14 cellular contexts compared by ENCODE assay signal in genomic region chr6:78530208-78530607, GRCh38.
"Had no signal": no experiment of that assay in that cellular context is flagged by ENCODE, and none has a peak within 500 bp of the region (broad histone marks: within the 10 kb centered on the region; RNA-seq: fewer than 3 reads in every experiment).

No MANE protein-coding gene starts in this region.

- H3K4me1 ChIP-seq: ascending aorta, spleen, upper lobe of left lung had no signal

- H3K36me3 ChIP-seq: ascending aorta, spleen, upper lobe of left lung had no signal

- H3K27ac ChIP-seq: ascending aorta, spleen, upper lobe of left lung had no signal

- H3K4me3 ChIP-seq: ascending aorta, spleen, upper lobe of left lung had no signal

- H3K27me3 Mint-ChIP-seq: dendritic cell treated with granulocyte-macrophage colony-stimulating factor and Interleukin-4, amounts not matched to agents 40 ng/mL and 50 ng/mL, for 4 days; stimulated activated naive CD8-positive, alpha-beta T cell treated with anti-CD3 and anti-CD28 coated beads, Interleukin-15, amount 100 ng/mL, for 72 hours had no signal

- H3K4me3 Mint-ChIP-seq: dendritic cell treated with granulocyte-macrophage colony-stimulating factor and Interleukin-4, amounts not matched to agents 40 ng/mL and 50 ng/mL, for 4 days; stimulated activated naive CD8-positive, alpha-beta T cell treated with anti-CD3 and anti-CD28 coated beads, Interleukin-15, amount 100 ng/mL, for 72 hours had no signal

- ATAC-seq: left ventricle myocardium superior; sciatic nerve; stimulated activated naive CD8-positive, alpha-beta T cell treated with anti-CD3 and anti-CD28 coated beads, Interleukin-15, amount 100 ng/mL, for 72 hours had no signal

- H3K27ac Mint-ChIP-seq: dendritic cell treated with granulocyte-macrophage colony-stimulating factor and Interleukin-4, amounts not matched to agents 40 ng/mL and 50 ng/mL, for 4 days; stimulated activated naive CD8-positive, alpha-beta T cell treated with anti-CD3 and anti-CD28 coated beads, Interleukin-15, amount 100 ng/mL, for 72 hours had no signal

- DNase-seq: activated CD4-positive, alpha-beta T cell treated with anti-CD3 and anti-CD28 coated beads, Interleukin-2, amount 50 U/mL, for 4 hours; activated CD4-positive, CD25-positive, alpha-beta regulatory T cell treated with anti-CD3 and anti-CD28 coated beads, Interleukin-2, amount 50 U/mL, for 72 hours; activated naive CD4-positive, alpha-beta T cell treated with Interleukin-2 at 50 U/mL for 16 hours; activated T-cell treated with anti-CD3 and anti-CD28 coated beads for 4 hours; effector memory CD4-positive, alpha-beta T cell; kidney; left ventricle myocardium superior; mesenchymal stem cell; spleen; stimulated activated naive CD8-positive, alpha-beta T cell treated with anti-CD3 and anti-CD28 coated beads, Interleukin-15, amount 100 ng/mL, for 72 hours; upper lobe of left lung had no signal

- H3K4me1 Mint-ChIP-seq: stimulated activated naive CD8-positive, alpha-beta T cell treated with anti-CD3 and anti-CD28 coated beads, Interleukin-15, amount 100 ng/mL, for 72 hours had no signal

- H3K27me3 ChIP-seq: ascending aorta, spleen, upper lobe of left lung had no signal

- H3K9me3 ChIP-seq: ascending aorta, spleen, upper lobe of left lung had no signal

- H3K9me3 Mint-ChIP-seq: stimulated activated naive CD8-positive, alpha-beta T cell treated with anti-CD3 and anti-CD28 coated beads, Interleukin-15, amount 100 ng/mL, for 72 hours had no signal
